1 cellular context compared by ENCODE assay signal in the genomic region with DNA sequence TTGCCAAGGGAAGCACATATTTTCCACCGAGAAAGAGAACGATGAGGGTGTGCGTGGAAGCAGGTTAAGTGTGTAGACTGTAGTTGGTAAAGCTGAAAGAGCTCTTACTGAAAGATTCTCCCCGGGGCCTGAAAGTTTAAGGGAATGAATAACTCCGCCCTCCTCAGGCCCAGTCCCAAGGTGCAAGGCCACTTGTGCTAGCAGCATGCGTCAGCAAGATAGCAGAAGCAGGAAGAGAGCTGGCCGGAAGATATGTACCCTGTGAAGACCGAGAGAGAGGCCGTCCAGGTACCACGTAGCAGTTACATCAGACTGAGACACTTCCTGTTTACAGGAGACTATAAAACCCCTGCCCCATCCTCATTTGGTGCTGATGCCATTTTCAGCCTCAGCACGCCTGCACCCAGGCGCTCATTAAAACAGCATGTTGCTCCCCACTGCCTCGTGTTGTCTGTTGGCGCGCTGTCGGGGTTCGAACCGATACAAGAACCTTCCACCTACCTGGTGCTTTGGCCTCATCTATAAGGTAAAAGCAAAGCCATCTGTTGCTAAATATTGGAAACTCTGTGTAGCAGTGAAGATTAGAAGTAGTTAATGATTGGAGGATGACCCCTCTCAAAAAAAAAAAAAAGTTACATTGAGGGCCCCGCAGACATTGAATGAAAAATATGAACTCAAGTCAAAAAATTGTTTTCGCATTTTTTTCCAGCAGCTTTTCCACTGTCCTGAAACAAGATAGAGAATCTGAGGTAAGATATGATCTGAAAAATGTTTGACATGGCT.
TF ChIP-seq lines count a peak whose summit lies in the region.

No MANE protein-coding gene starts in this region.

TF ChIP-seq in K562, 482 proteins besides CTCF, POLR2A, EP300 and RAD21 (continued from another document and continues in another):
- TF ChIP-seq NONO (IDR thresholded peaks at IDR 0.05; ENCODE audit: low read depth in 2 of 2, low read length in 1 of 2) (peak in 1 of 2 experiments; percentile 84; a peak in 2 of 4 replicates), CEBPZ (IDR thresholded peaks at IDR 0.05; ENCODE audit: borderline replicate concordance, low read depth, low read length) (no peak), GABPA (tag; conservative IDR thresholded peaks at IDR 0.05; ENCODE audit: low read depth) (peak; percentile 88), SAFB2 (IDR thresholded peaks at IDR 0.05; ENCODE audit: borderline replicate concordance, low read depth, low read length, severe bottlenecking) (no peak), SETDB1 (IDR thresholded peaks at IDR 0.05; ENCODE audit: low read length) (no peak), ADNP (tag; IDR thresholded peaks at IDR 0.05) (peak; percentile 46; the same call in 1 of the 2 replicates), MGA (IDR thresholded peaks at IDR 0.05) (peak; percentile 82), ARHGAP35 (IDR thresholded peaks at IDR 0.05; ENCODE audit: partially characterized antibody) (peak; percentile 32), ZNF696 (CRISPR knock-in tag; conservative IDR thresholded peaks at IDR 0.05) (0 out of 2 replicates have a peak, but pooled peaks have one; percentile 42), SMARCC2 (IDR thresholded peaks at IDR 0.05; ENCODE audit: low read depth) (no peak), CBX8 (IDR thresholded peaks at IDR 0.05; ENCODE audit: borderline replicate concordance, extremely low read depth, low read depth, low read length, poor library complexity, severe bottlenecking) (no peak), HDAC3 (IDR thresholded peaks at IDR 0.05; ENCODE audit: borderline replicate concordance, partially characterized antibody) (peak; percentile 86), ETV6 (IDR thresholded peaks at IDR 0.05; ENCODE audit: borderline replicate concordance in 1 of 2, low read depth in 2 of 2, low read length in 1 of 2) (peak in 1 of 2 experiments; percentile 22; a peak in 1 of 4 replicates), ETV6 (CRISPR knock-in tag; IDR thresholded peaks at IDR 0.05; ENCODE audit: borderline replicate concordance) (no peak), JUNB (CRISPR knock-in tag; conservative IDR thresholded peaks at IDR 0.05) (no peak), BMI1 (IDR thresholded peaks at IDR 0.05; ENCODE audit: low read length) (no peak), MTA2 (IDR thresholded peaks at IDR 0.05; ENCODE audit: low read depth) (0 out of 2 replicates have a peak, but pooled peaks have one; percentile 20), ZNF175 (CRISPR knock-in tag; IDR thresholded peaks at IDR 0.05; ENCODE audit: low read depth) (peak; percentile 50), MCM5 (IDR thresholded peaks at IDR 0.05; ENCODE audit: low read depth) (no peak), PREB (CRISPR knock-in tag; IDR thresholded peaks at IDR 0.05) (no peak), PRMT5 (CRISPR knock-in tag; IDR thresholded peaks at IDR 0.05) (no peak), ZNF507 (tag; conservative IDR thresholded peaks at IDR 0.05) (no peak), ESRRA (IDR thresholded peaks at IDR 0.05; ENCODE audit: borderline replicate concordance, low read depth) (peak; percentile 50; the same call in 1 of the 2 replicates), ZNF511 (CRISPR knock-in tag; IDR thresholded peaks at IDR 0.05) (0 out of 2 replicates have a peak, but pooled peaks have one; percentile 32), ZC3H4 (CRISPR knock-in tag; IDR thresholded peaks at IDR 0.05; ENCODE audit: borderline replicate concordance) (no peak)
- TF ChIP-seq, protein P1, sequence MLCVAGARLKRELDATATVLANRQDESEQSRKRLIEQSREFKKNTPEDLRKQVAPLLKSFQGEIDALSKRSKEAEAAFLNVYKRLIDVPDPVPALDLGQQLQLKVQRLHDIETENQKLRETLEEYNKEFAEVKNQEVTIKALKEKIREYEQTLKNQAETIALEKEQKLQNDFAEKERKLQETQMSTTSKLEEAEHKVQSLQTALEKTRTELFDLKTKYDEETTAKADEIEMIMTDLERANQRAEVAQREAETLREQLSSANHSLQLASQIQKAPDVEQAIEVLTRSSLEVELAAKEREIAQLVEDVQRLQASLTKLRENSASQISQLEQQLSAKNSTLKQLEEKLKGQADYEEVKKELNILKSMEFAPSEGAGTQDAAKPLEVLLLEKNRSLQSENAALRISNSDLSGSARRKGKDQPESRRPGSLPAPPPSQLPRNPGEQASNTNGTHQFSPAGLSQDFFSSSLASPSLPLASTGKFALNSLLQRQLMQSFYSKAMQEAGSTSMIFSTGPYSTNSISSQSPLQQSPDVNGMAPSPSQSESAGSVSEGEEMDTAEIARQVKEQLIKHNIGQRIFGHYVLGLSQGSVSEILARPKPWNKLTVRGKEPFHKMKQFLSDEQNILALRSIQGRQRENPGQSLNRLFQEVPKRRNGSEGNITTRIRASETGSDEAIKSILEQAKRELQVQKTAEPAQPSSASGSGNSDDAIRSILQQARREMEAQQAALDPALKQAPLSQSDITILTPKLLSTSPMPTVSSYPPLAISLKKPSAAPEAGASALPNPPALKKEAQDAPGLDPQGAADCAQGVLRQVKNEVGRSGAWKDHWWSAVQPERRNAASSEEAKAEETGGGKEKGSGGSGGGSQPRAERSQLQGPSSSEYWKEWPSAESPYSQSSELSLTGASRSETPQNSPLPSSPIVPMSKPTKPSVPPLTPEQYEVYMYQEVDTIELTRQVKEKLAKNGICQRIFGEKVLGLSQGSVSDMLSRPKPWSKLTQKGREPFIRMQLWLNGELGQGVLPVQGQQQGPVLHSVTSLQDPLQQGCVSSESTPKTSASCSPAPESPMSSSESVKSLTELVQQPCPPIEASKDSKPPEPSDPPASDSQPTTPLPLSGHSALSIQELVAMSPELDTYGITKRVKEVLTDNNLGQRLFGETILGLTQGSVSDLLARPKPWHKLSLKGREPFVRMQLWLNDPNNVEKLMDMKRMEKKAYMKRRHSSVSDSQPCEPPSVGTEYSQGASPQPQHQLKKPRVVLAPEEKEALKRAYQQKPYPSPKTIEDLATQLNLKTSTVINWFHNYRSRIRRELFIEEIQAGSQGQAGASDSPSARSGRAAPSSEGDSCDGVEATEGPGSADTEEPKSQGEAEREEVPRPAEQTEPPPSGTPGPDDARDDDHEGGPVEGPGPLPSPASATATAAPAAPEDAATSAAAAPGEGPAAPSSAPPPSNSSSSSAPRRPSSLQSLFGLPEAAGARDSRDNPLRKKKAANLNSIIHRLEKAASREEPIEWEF (CRISPR knock-in tag; IDR thresholded peaks at IDR 0.05), result no peak
